ENCODE assay signal across 16 cellular contexts in genomic region chr7:158284121-158284520, GRCh38.
DNase-seq lines count a peak whose midpoint lies in the region; ATAC-seq and TF ChIP-seq lines count a peak whose summit lies in the region.
"Had no signal": no experiment of that assay in that cellular context is flagged by ENCODE, and none has a peak within 500 bp of the region (broad histone marks: within the 10 kb centered on the region; RNA-seq: fewer than 3 reads in every experiment).

No MANE protein-coding gene starts in this region.

- no peak overlapping the region for H2BK5ac ChIP-seq in trophoblast cell (ENCODE audit: low read depth, low read length, poor library complexity)

- ATAC-seq in left lung (peak; percentile 42), GM21737 (IDR thresholded peaks at IDR 0.05; ENCODE audit: unreplicated experiment) (no peak)

- no peak overlapping the region for H2BK120ac ChIP-seq in trophoblast cell (ENCODE audit: insufficient read depth, low read length, poor library complexity)

- no peak for TF ChIP-seq EP300 in stomach (IDR thresholded peaks at IDR 0.05)

- H3K23ac ChIP-seq in trophoblast cell (ENCODE audit: low read length), result no peak overlapping the region

- no peak overlapping the region for H3K4ac ChIP-seq in trophoblast cell (ENCODE audit: low read depth, low read length)

- no peaks in the 10 kb centered on the region for H3K79me1 ChIP-seq in trophoblast cell (ENCODE audit: low read length)

- DNase-seq in activated CD8-positive, alpha-beta memory T cell treated with anti-CD3 and anti-CD28 coated beads for 24 hours, result peak; percentile 35
- no peak for DNase-seq in activated CD8-positive, alpha-beta memory T cell treated with anti-CD3 and anti-CD28 coated beads, Interleukin-2, amount 50 U/mL, for 48 hours
- DNase-seq in colonic mucosa (peak; percentile 9), left lung (no peak), stomach (peak; percentile 21), NCI-H2081 treated with DMSO at 0.1 percent for 48 hours (lab: John Stamatoyannopoulos, UW) (no peak), trophoblast cell (no peak)
- DNase-seq: 8988T; CD8-positive, alpha-beta memory T cell; MM.1S; NCI-H1930; NCI-H2171 treated with DMSO at 0.1 percent for 48 hours; NCI-H510A; RPMI8226 had no signal

- no peak overlapping the region for H4K12ac ChIP-seq in trophoblast cell (ENCODE audit: low read depth, low read length)

- WGBS in stomach, 5 donors, result 77 to 88% (median 86%) methylated on average over 6 of the region's 6 CpGs
- WGBS in trophoblast cell (ENCODE audit: extremely low coverage, insufficient coverage, insufficient read length), result no CpG with 5 or more reads among the region's 6 CpGs

- no peak overlapping the region for H3K9ac ChIP-seq in colonic mucosa (ENCODE audit: low read depth in 2 of 2, low read length in 2 of 2)
- no peak overlapping the region for H3K9ac ChIP-seq in trophoblast cell (ENCODE audit: low read length)
- H3K9ac ChIP-seq: BLaER1 had no signal

- H4K91ac ChIP-seq in trophoblast cell (ENCODE audit: low read depth, low read length), result no peak overlapping the region

- H3K18ac ChIP-seq in trophoblast cell (ENCODE audit: low read length), result no peak overlapping the region

- H2BK12ac ChIP-seq in trophoblast cell (ENCODE audit: low read length), result no peak overlapping the region

- H3K27me3 ChIP-seq in colonic mucosa, result no peaks in the 10 kb centered on the region
- no peaks in the 10 kb centered on the region for H3K27me3 ChIP-seq in left lung
- H3K27me3 ChIP-seq in stomach, result no peaks in the 10 kb centered on the region
- H3K27me3 ChIP-seq in trophoblast cell (ENCODE audit: insufficient read depth, low read length), result no peaks in the 10 kb centered on the region
- H3K27me3 ChIP-seq: BLaER1 had no signal

- intact Hi-C loops in colonic mucosa (cut with DNase I), result no loop called here
- intact Hi-C loops in left lung (cut with DNase I), result no loop called here
- intact Hi-C loops in stomach (cut with DNase I; ENCODE audit: low total_unique reads), result no loop called here

- H4K8ac ChIP-seq in trophoblast cell (ENCODE audit: low read depth, low read length), result no peak overlapping the region

- H3K79me2 ChIP-seq in trophoblast cell (ENCODE audit: control insufficient read depth, insufficient read depth, low read length, poor library complexity), result no peaks in the 10 kb centered on the region

- H2AK5ac ChIP-seq in trophoblast cell (ENCODE audit: low read length), result no peak overlapping the region

- no peak overlapping the region for H3K14ac ChIP-seq in trophoblast cell (ENCODE audit: low read length)

- H3K9me3 ChIP-seq in colonic mucosa, result no peaks in the 10 kb centered on the region
- H3K9me3 ChIP-seq in left lung, result peaks cover 0 to 36% of the 10 kb centered on the region in 2 donors
- H3K9me3 ChIP-seq in stomach, result peaks cover 0 to 27% (median 14%) of the 10 kb centered on the region in 4 donors
- H3K9me3 ChIP-seq in trophoblast cell (ENCODE audit: insufficient read depth, low read depth, low read length), result peaks cover 24% of the 10 kb centered on the region

- H3K4me1 ChIP-seq in colonic mucosa (no peaks in the 10 kb centered on the region), left lung (no peaks in the 10 kb centered on the region), stomach (no peaks in the 10 kb centered on the region), trophoblast cell (ENCODE audit: control insufficient read depth in 1 of 2, insufficient read depth in 2 of 2, low read length in 2 of 2) (no peaks in the 10 kb centered on the region)
- H3K4me1 ChIP-seq: BLaER1 had no signal

- no peak overlapping the region for H2AFZ ChIP-seq in trophoblast cell (ENCODE audit: insufficient read depth, low read length, poor library complexity)

- no peak for TF ChIP-seq POLR2A in stomach (IDR thresholded peaks at IDR 0.05)

- H3K4me3 ChIP-seq in colonic mucosa, result no peak overlapping the region
- no peak overlapping the region for H3K4me3 ChIP-seq in left lung
- no peak overlapping the region for H3K4me3 ChIP-seq in stomach
- no peak overlapping the region for H3K4me3 ChIP-seq in trophoblast cell (ENCODE audit: low read depth, low read length)
- H3K4me3 ChIP-seq: BLaER1 had no signal

- no peak for TF ChIP-seq CTCF in colonic mucosa (IDR thresholded peaks at IDR 0.05)
- no peak for TF ChIP-seq CTCF in left lung (IDR thresholded peaks at IDR 0.05)
- no peak for TF ChIP-seq CTCF in stomach (IDR thresholded peaks at IDR 0.05)

- H3K36me3 ChIP-seq in colonic mucosa, result no peaks in the 10 kb centered on the region
- H3K36me3 ChIP-seq in left lung, result no peaks in the 10 kb centered on the region
- no peaks in the 10 kb centered on the region for H3K36me3 ChIP-seq in stomach
- H3K36me3 ChIP-seq in trophoblast cell (ENCODE audit: control insufficient read depth in 1 of 2, insufficient read depth in 2 of 2, low read length in 2 of 2), result no peaks in the 10 kb centered on the region
- H3K36me3 ChIP-seq: BLaER1 had no signal

- H3K27ac ChIP-seq in colonic mucosa, result no peak overlapping the region
- H3K27ac ChIP-seq in left lung, result no peak overlapping the region
- H3K27ac ChIP-seq in stomach, result no peak overlapping the region
- H3K27ac ChIP-seq in trophoblast cell (ENCODE audit: low read depth, low read length), result no peak overlapping the region
- H3K27ac ChIP-seq: BLaER1 had no signal

- no peak overlapping the region for H3K4me2 ChIP-seq in trophoblast cell (ENCODE audit: low read length)
- H3K4me2 ChIP-seq: BLaER1 had no signal

Comparison
In these comparisons a context has a peak if more than half of its experiments do, and no peak if none do; other contexts are left out.
1. DNase-seq: peak in activated CD8-positive, alpha-beta memory T cell treated with anti-CD3 and anti-CD28 coated beads for 24 hours (single experiment), colonic mucosa (single experiment) and stomach (single experiment); none in activated CD8-positive, alpha-beta memory T cell treated with anti-CD3 and anti-CD28 coated beads, Interleukin-2, amount 50 U/mL, for 48 hours (single experiment), left lung (0 of 2), NCI-H2081 treated with DMSO at 0.1 percent for 48 hours (single experiment) and trophoblast cell (0 of 2).